In genomic region chr1:218809625-218810024, GRCh38 we compare ENCODE assay signal across 30 cellular contexts.
DNase-seq lines count a peak whose midpoint lies in the region; ATAC-seq, FAIRE-seq and TF ChIP-seq lines count a peak whose summit lies in the region.
"Had no signal": no experiment of that assay in that cellular context is flagged by ENCODE, and none has a peak within 500 bp of the region (broad histone marks: within the 10 kb centered on the region; RNA-seq: fewer than 3 reads in every experiment).

No MANE protein-coding gene starts in this region.

- H3K4me3 ChIP-seq in breast epithelium, result no peak overlapping the region
- H3K4me3 ChIP-seq in fibroblast of pulmonary artery (replicated peaks; ENCODE audit: low read depth, low read length), result no peak overlapping the region
- H3K4me3 ChIP-seq in MG63, result no peak overlapping the region
- no peak overlapping the region for H3K4me3 ChIP-seq in psoas muscle
- H3K4me3 ChIP-seq: SK-N-MC, thyroid gland had no signal

- 31 to 66% (median 44%) methylated on average over 1 of the region's 1 CpG for WGBS in psoas muscle, 3 donors

- ATAC-seq in SK-N-SH treated with all-trans-retinoic acid at 6 μM for 48 hours (no peak; the same call in 2 of the 3 replicates), T-cell (replicated peaks in 1 of 4) (no peak), psoas muscle (no peak)
- ATAC-seq: activated CD4-positive, alpha-beta T cell treated with anti-CD3 and anti-CD28 coated beads for 36 hours; activated T-cell treated with anti-CD3 and anti-CD28 coated beads, Interleukin-2, amount 50 U/mL, for 4 hours had no signal

- intact Hi-C loops in MCF 10A (cut with micrococcal nuclease) (no loop called here), breast epithelium (cut with DNase I; ENCODE audit: low total_unique reads) (no loop called here), psoas muscle (cut with DNase I) (no loop called here)

- H3K9me3 ChIP-seq in breast epithelium (no peaks in the 10 kb centered on the region), MG63 (no peaks in the 10 kb centered on the region), psoas muscle (no peaks in the 10 kb centered on the region)
- H3K9me3 ChIP-seq: thyroid gland had no signal

- H3K36me3 Mint-ChIP-seq in MCF 10A (ENCODE audit: insufficient read depth, unreplicated experiment), result no peaks in the 10 kb centered on the region
- H3K36me3 Mint-ChIP-seq in T-cell, result no peaks in the 10 kb centered on the region
- H3K36me3 Mint-ChIP-seq: CD8-positive, alpha-beta memory T cell had no signal

- TF ChIP-seq POLR2A in breast epithelium (IDR thresholded peaks at IDR 0.05), result no peak

- TF ChIP-seq CTCF in MCF 10A (IDR thresholded peaks at IDR 0.05; ENCODE audit: unreplicated experiment) (no peak), breast epithelium (IDR thresholded peaks at IDR 0.05) (no peak), fibroblast of pulmonary artery (IDR thresholded peaks at IDR 0.05; ENCODE audit: low read length, missing control alignments) (no peak), psoas muscle (IDR thresholded peaks at IDR 0.05) (no peak)

- no peak for FAIRE-seq in urothelium cell line (lab: Jason Lieb, UNC)
- FAIRE-seq: frontal cortex, GM12891 had no signal

- peaks cover 8% of the 10 kb centered on the region for H3K9me3 Mint-ChIP-seq in MCF 10A (ENCODE audit: unreplicated experiment)
- H3K9me3 Mint-ChIP-seq in T-cell, result peaks cover 0 to 4% (median 4%) of the 10 kb centered on the region in 3 donors
- H3K9me3 Mint-ChIP-seq: stimulated activated naive CD8-positive, alpha-beta T cell treated with anti-CD3 and anti-CD28 coated beads, Interleukin-15, Interleukin-2, amounts not matched to agents 100 ng/mL and 50 ng/mL, for 24 hours had no signal

- DNase-seq in MCF 10A (ENCODE audit: unreplicated experiment) (peak; percentile 16), breast epithelium (ENCODE audit: low spot score in 2 of 2) (no peak), fibroblast of pulmonary artery (ENCODE audit: low read depth) (peak; percentile 73), urothelium cell line (ENCODE audit: low spot score) (peak; percentile 5), T-cell (no peak), MG63 (no peak), psoas muscle (no peak)
- DNase-seq: 8988T; activated CD4-positive, alpha-beta T cell treated with anti-CD3 and anti-CD28 coated beads for 36 hours; activated CD8-positive, alpha-beta memory T cell treated with anti-CD3 and anti-CD28 coated beads for 24 hours; activated naive CD4-positive, alpha-beta T cell treated with Interleukin-2 at 50 U/mL for 16 hours; activated T-cell treated with anti-CD3 and anti-CD28 coated beads, Interleukin-2, amount 50 U/mL, for 4 hours; AML-193; amniotic stem cell; CD8-positive, alpha-beta memory T cell; DMS153; hippocampal formation; NCI-H1092; NCI-H2029; NCI-H510A; retina; stimulated activated CD4-positive, alpha-beta T cell treated with anti-CD3 and anti-CD28 coated beads, Interleukin-12 subunit alpha, Interleukin-12 subunit beta, amount 100 ng/mL, for 4 hours; T1000; thyroid gland had no signal

- H3K4me1 ChIP-seq in breast epithelium (no peaks in the 10 kb centered on the region), psoas muscle (no peaks in the 10 kb centered on the region)

- POLR2A ChIA-PET in MCF 10A (lab: Yijun Ruan, JAX) (interaction anchor here (0.7 to 1.0 kb wide), 2 partner anchors 29 to 541 kb away, joined by 3 read pairs; no protein-coding TSS in a partner anchor), T-cell (lab: Charles Lee) (no interaction called here)

- H3K27ac Mint-ChIP-seq in MCF 10A (ENCODE audit: low read depth, unreplicated experiment) (no peak overlapping the region), T-cell (no peak overlapping the region)
- H3K27ac Mint-ChIP-seq: activated CD4-positive, alpha-beta T cell treated with anti-CD3 and anti-CD28 coated beads for 36 hours; CD8-positive, alpha-beta memory T cell; stimulated activated naive CD8-positive, alpha-beta T cell treated with anti-CD3 and anti-CD28 coated beads, Interleukin-15, Interleukin-2, amounts not matched to agents 100 ng/mL and 50 ng/mL, for 24 hours had no signal

- H3K27ac ChIP-seq in breast epithelium (no peak overlapping the region), psoas muscle (no peak overlapping the region)
- H3K27ac ChIP-seq: KMS-11, SK-N-MC, thyroid gland had no signal

- CTCF ChIA-PET in MCF 10A (lab: Yijun Ruan, JAX) (interaction anchor here (0.6 to 1.1 kb wide), 4 partner anchors 77 to 817 kb away, joined by 3 read pairs; no protein-coding TSS in a partner anchor), T-cell (lab: Charles Lee) (no interaction called here)

- no TSS peak for BruUV-seq in MCF 10A (replicated peaks; lab: Mats Ljungman, UMichigan)

- H3K4me3 Mint-ChIP-seq in MCF 10A (ENCODE audit: unreplicated experiment) (no peak overlapping the region), T-cell (no peak overlapping the region)
- H3K4me3 Mint-ChIP-seq: activated CD4-positive, alpha-beta T cell treated with anti-CD3 and anti-CD28 coated beads for 36 hours; activated T-cell treated with anti-CD3 and anti-CD28 coated beads, Interleukin-2, amount 50 U/mL, for 4 hours; CD8-positive, alpha-beta memory T cell; stimulated activated naive CD8-positive, alpha-beta T cell treated with anti-CD3 and anti-CD28 coated beads, Interleukin-15, Interleukin-2, amounts not matched to agents 100 ng/mL and 50 ng/mL, for 24 hours had no signal

- H3K36me3 ChIP-seq in breast epithelium, result no peaks in the 10 kb centered on the region
- no peaks in the 10 kb centered on the region for H3K36me3 ChIP-seq in MG63
- no peaks in the 10 kb centered on the region for H3K36me3 ChIP-seq in psoas muscle (ENCODE audit: insufficient read depth in 1 of 2, low read depth in 1 of 2)
- H3K36me3 ChIP-seq: thyroid gland had no signal

- H3K27me3 Mint-ChIP-seq in MCF 10A (ENCODE audit: insufficient read depth, unreplicated experiment) (no peaks in the 10 kb centered on the region), T-cell (no peaks in the 10 kb centered on the region)
- H3K27me3 Mint-ChIP-seq: activated CD4-positive, alpha-beta T cell treated with anti-CD3 and anti-CD28 coated beads for 36 hours; CD8-positive, alpha-beta memory T cell; stimulated activated naive CD8-positive, alpha-beta T cell treated with anti-CD3 and anti-CD28 coated beads, Interleukin-15, Interleukin-2, amounts not matched to agents 100 ng/mL and 50 ng/mL, for 24 hours had no signal

- H3K4me1 Mint-ChIP-seq in MCF 10A (ENCODE audit: insufficient read depth, unreplicated experiment) (peaks cover 4% of the 10 kb centered on the region), T-cell (no peaks in the 10 kb centered on the region)
- H3K4me1 Mint-ChIP-seq: activated CD4-positive, alpha-beta T cell treated with anti-CD3 and anti-CD28 coated beads for 36 hours; CD8-positive, alpha-beta memory T cell had no signal

- no peaks in the 10 kb centered on the region for H3K27me3 ChIP-seq in breast epithelium
- H3K27me3 ChIP-seq in MG63, result no peaks in the 10 kb centered on the region
- peaks cover 0 to 2% (median 0%) of the 10 kb centered on the region in 3 donors for H3K27me3 ChIP-seq in psoas muscle (ENCODE audit: insufficient read depth in 3 of 3, low read length in 2 of 3)
- H3K27me3 ChIP-seq: thyroid gland had no signal

TF ChIP-seq in SK-N-SH treated with all-trans-retinoic acid at 6 μM for 48 hours, 23 proteins besides CTCF, POLR2A, EP300 and RAD21:
- TF ChIP-seq ARNTL (CRISPR knock-in tag; IDR thresholded peaks at IDR 0.05; ENCODE audit: borderline replicate concordance, low read depth) (no peak), PATZ1 (CRISPR knock-in tag; IDR thresholded peaks at IDR 0.05; ENCODE audit: borderline replicate concordance) (peak; percentile 49; the same call in 1 of the 2 replicates)

Comparison
In these comparisons a context has a peak if more than half of its experiments do, and no peak if none do; other contexts are left out.
1. DNase-seq: peak in MCF 10A (single experiment), fibroblast of pulmonary artery (single experiment) and urothelium cell line (single experiment); none in breast epithelium (0 of 2), T-cell (0 of 34), MG63 (single experiment) and psoas muscle (0 of 2).